In genomic region chr6:138695193-138695592, GRCh38 we compare ENCODE assay signal across 13 cellular contexts.
"Had no signal": no experiment of that assay in that cellular context is flagged by ENCODE, and none has a peak within 500 bp of the region (broad histone marks: within the 10 kb centered on the region; RNA-seq: fewer than 3 reads in every experiment).

No MANE protein-coding gene starts in this region.

- ATAC-seq: left cardiac atrium; naive thymus-derived CD4-positive, alpha-beta T cell; SK-N-SH treated with all-trans-retinoic acid at 6 μM for 48 hours had no signal

- H3K27me3 ChIP-seq: brain microvascular endothelial cell, testis had no signal

- H3K36me3 ChIP-seq: brain microvascular endothelial cell had no signal

- DNase-seq: activated CD4-positive, alpha-beta T cell treated with anti-CD3 and anti-CD28 coated beads, Interleukin-2, amount 10 ng/mL, durations not matched to agents 7 days and 5 days; activated CD4-positive, CD25-positive, alpha-beta regulatory T cell; amygdala; brain microvascular endothelial cell; hypothalamus; left cardiac atrium; naive thymus-derived CD4-positive, alpha-beta T cell; stimulated activated CD4-positive, alpha-beta T cell treated with anti-CD3 and anti-CD28 coated beads, Interleukin-4, amount 100 ng/mL, for 1 hour; stimulated activated CD8-positive, alpha-beta memory T cell treated with anti-CD3 and anti-CD28 coated beads, Interleukin-4, amount 100 ng/mL, for 48 hours; testis had no signal

- H3K9me3 ChIP-seq: testis had no signal

- H3K27ac ChIP-seq: brain microvascular endothelial cell, testis had no signal

- H3K4me1 ChIP-seq: testis had no signal

- H3K4me3 ChIP-seq: lung, testis had no signal

- FAIRE-seq: TTC549 had no signal
